ENCODE assay signal across 1 cellular context in genomic region chr3:158683216-158683975, GRCh38.
A peak's percentile ranks its signal among the peaks of the same experiment; 100 is the strongest.
TF ChIP-seq lines count a peak whose summit lies in the region.

No MANE protein-coding gene starts in this region.

TF ChIP-seq in GM12878, 131 proteins besides CTCF, POLR2A, EP300 and RAD21:
- peak; percentile 37; the same call in 1 of the 2 replicates for TF ChIP-seq JUNB (IDR thresholded peaks at IDR 0.05)
- no peak for TF ChIP-seq ZNF207 (IDR thresholded peaks at IDR 0.05; ENCODE audit: borderline replicate concordance)
- no peak for TF ChIP-seq NR2F1 (conservative IDR thresholded peaks at IDR 0.05)
- TF ChIP-seq, protein P1, sequence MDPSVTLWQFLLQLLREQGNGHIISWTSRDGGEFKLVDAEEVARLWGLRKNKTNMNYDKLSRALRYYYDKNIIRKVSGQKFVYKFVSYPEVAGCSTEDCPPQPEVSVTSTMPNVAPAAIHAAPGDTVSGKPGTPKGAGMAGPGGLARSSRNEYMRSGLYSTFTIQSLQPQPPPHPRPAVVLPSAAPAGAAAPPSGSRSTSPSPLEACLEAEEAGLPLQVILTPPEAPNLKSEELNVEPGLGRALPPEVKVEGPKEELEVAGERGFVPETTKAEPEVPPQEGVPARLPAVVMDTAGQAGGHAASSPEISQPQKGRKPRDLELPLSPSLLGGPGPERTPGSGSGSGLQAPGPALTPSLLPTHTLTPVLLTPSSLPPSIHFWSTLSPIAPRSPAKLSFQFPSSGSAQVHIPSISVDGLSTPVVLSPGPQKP (IDR thresholded peaks at IDR 0.05; ENCODE audit: low read depth, low read length), result no peak
- no peak for TF ChIP-seq SMC3 (IDR thresholded peaks at IDR 0.05; ENCODE audit: borderline replicate concordance, low read length)
